In genomic region chrX:38438321-38438720, GRCh38 we compare ENCODE assay signal across 15 cellular contexts.
A peak's percentile ranks its signal among the peaks of the same experiment; 100 is the strongest.
DNase-seq lines count a peak whose midpoint lies in the region; ATAC-seq and TF ChIP-seq lines count a peak whose summit lies in the region.
"Had no signal": no experiment of that assay in that cellular context is flagged by ENCODE, and none has a peak within 500 bp of the region (broad histone marks: within the 10 kb centered on the region; RNA-seq: fewer than 3 reads in every experiment).

No MANE protein-coding gene starts in this region.

- TF ChIP-seq RAD21 in SK-N-SH (IDR thresholded peaks at IDR 0.05; ENCODE audit: low read length) = peak; percentile 41; the same call in 1 of the 2 replicates

- H3K79me2 ChIP-seq in SK-N-SH (ENCODE audit: insufficient read depth) (no peaks in the 10 kb centered on the region), neural progenitor cell (ENCODE audit: low read depth) (no peaks in the 10 kb centered on the region)

- H3K36me3 Mint-ChIP-seq in endodermal cell (ENCODE audit: low read depth) = no peaks in the 10 kb centered on the region
- H3K36me3 Mint-ChIP-seq in neural progenitor cell = no peaks in the 10 kb centered on the region
- H3K36me3 Mint-ChIP-seq: IgD-negative memory B cell had no signal

- H2AFZ ChIP-seq in SK-N-SH (ENCODE audit: low read depth) = no peak overlapping the region
- no peak overlapping the region for H2AFZ ChIP-seq in neural progenitor cell (replicated peaks)

- H3K27me3 ChIP-seq in SK-N-SH (ENCODE audit: insufficient read depth) (no peaks in the 10 kb centered on the region), endodermal cell (ENCODE audit: control insufficient read depth, insufficient read depth, low read length, poor library complexity, severe bottlenecking) (no peaks in the 10 kb centered on the region), neural progenitor cell (no peaks in the 10 kb centered on the region)

- H3K4me1 Mint-ChIP-seq in endodermal cell (no peaks in the 10 kb centered on the region), neural progenitor cell (no peaks in the 10 kb centered on the region)
- H3K4me1 Mint-ChIP-seq: IgD-negative memory B cell had no signal

- in situ Hi-C loops in G401 (cut with HindIII; ENCODE audit: low sequenced_read_pairs) = no loop called here

- H3K27ac ChIP-seq in SK-N-SH (ENCODE audit: low read depth in 2 of 2, low read length in 1 of 2) (no peak overlapping the region), endodermal cell (ENCODE audit: low read depth, low read length) (no peak overlapping the region), neural progenitor cell (no peak overlapping the region)
- H3K27ac ChIP-seq: A549 had no signal

- ATAC-seq in SK-N-SH treated with all-trans-retinoic acid at 6 μM for 48 hours (no peak), GM18517 (IDR thresholded peaks at IDR 0.05; ENCODE audit: unreplicated experiment) (no peak)
- ATAC-seq: A549, Right ventricle myocardium inferior had no signal

- CTCF ChIA-PET in SK-N-SH (lab: Yijun Ruan, JAX) = interaction anchor here (0.7 to 1.2 kb wide), 3 partner anchors 140 to 216 kb away, joined by 3 read pairs; no protein-coding TSS in a partner anchor

- H3K4me3 Mint-ChIP-seq in endodermal cell (no peak overlapping the region), neural progenitor cell (no peak overlapping the region)
- H3K4me3 Mint-ChIP-seq: IgD-negative memory B cell had no signal

- H3K4me3 ChIP-seq in SK-N-SH (ENCODE audit: low read depth in 2 of 2, low read length in 1 of 2) = no peak overlapping the region
- H3K4me3 ChIP-seq in NB4 (ENCODE audit: low read depth, low read length) = no peak overlapping the region
- no peak overlapping the region for H3K4me3 ChIP-seq in endodermal cell (ENCODE audit: low read length)
- no peak overlapping the region for H3K4me3 ChIP-seq in neural progenitor cell
- H3K4me3 ChIP-seq: A549 had no signal

- TF ChIP-seq POLR2A in NB4 (IDR thresholded peaks at IDR 0.05; ENCODE audit: extremely low read depth, insufficient read length) = no peak

- no peaks in the 10 kb centered on the region for H3F3A ChIP-seq in SK-N-SH (replicated peaks; ENCODE audit: insufficient read depth)
- no peaks in the 10 kb centered on the region for H3F3A ChIP-seq in neural progenitor cell (ENCODE audit: low read depth)

- no peak for TF ChIP-seq CTCF in SK-N-SH (IDR thresholded peaks at IDR 0.05)
- TF ChIP-seq CTCF in NB4 (IDR thresholded peaks at IDR 0.05; ENCODE audit: low read depth, low read length) = no peak
- TF ChIP-seq CTCF in endodermal cell (conservative IDR thresholded peaks at IDR 0.05) = peak; percentile 57
- peak; percentile 16 for TF ChIP-seq CTCF in neural progenitor cell (IDR thresholded peaks at IDR 0.05)

- H3K36me3 ChIP-seq in SK-N-SH (replicated peaks in 1 of 2; ENCODE audit: control insufficient read depth in 1 of 2, insufficient read depth in 2 of 2, low read length in 1 of 2) = no peaks in the 10 kb centered on the region
- no peaks in the 10 kb centered on the region for H3K36me3 ChIP-seq in endodermal cell (ENCODE audit: control insufficient read depth, insufficient read depth, low read length)
- no peaks in the 10 kb centered on the region for H3K36me3 ChIP-seq in neural progenitor cell

- POLR2A ChIA-PET in SK-N-SH (lab: Yijun Ruan, JAX) = no interaction called here

- WGBS in SK-N-SH (ENCODE audit: low lambda C conversion rate) = 28% methylated on average over 5 of the region's 5 CpGs
- WGBS in endodermal cell (ENCODE audit: insufficient coverage in 1 of 2, insufficient read length in 1 of 2), 2 experiments = 68 to 83% methylated on average over 3 to 5 of the region's 5 CpGs

- H4K20me1 ChIP-seq in SK-N-SH (ENCODE audit: insufficient read depth) (no peaks in the 10 kb centered on the region), neural progenitor cell (ENCODE audit: low read depth) (no peaks in the 10 kb centered on the region)

- no peak for TF ChIP-seq EP300 in SK-N-SH (IDR thresholded peaks at IDR 0.05; ENCODE audit: borderline replicate concordance in 1 of 2, low read depth in 1 of 2, low read length in 1 of 2)

- no peaks in the 10 kb centered on the region for H3K9me2 ChIP-seq in SK-N-SH

- DNase-seq in SK-N-SH (peak; percentile 12), NB4 (ENCODE audit: low read depth) (peak; percentile 0), endodermal cell (peak; percentile 55), neural progenitor cell (ENCODE audit: low spot score) (peak; percentile 3), DMS114 treated with DMSO at 0.1 percent for 48 hours (lab: John Stamatoyannopoulos, UW; ENCODE audit: unreplicated experiment) (no peak), G401 (ENCODE audit: low spot score) (no peak)
- DNase-seq: Caco-2, NCI-H1436 treated with DMSO at 0.1 percent for 48 hours, NCI-H2081 treated with DMSO at 0.1 percent for 48 hours, NCI-H345 had no signal

- H3K4me2 ChIP-seq in SK-N-SH (no peak overlapping the region), neural progenitor cell (no peak overlapping the region)
- H3K4me2 ChIP-seq: A549 had no signal

- peaks cover 30% of the 10 kb centered on the region for H3K9me3 Mint-ChIP-seq in endodermal cell
- no peaks in the 10 kb centered on the region for H3K9me3 Mint-ChIP-seq in neural progenitor cell
- H3K9me3 Mint-ChIP-seq: IgD-negative memory B cell had no signal

- H3K9ac ChIP-seq in SK-N-SH (no peak overlapping the region), endodermal cell (ENCODE audit: extremely low read depth, low read length, poor library complexity, severe bottlenecking) (no peak overlapping the region), neural progenitor cell (no peak overlapping the region)

- H3K9me3 ChIP-seq in SK-N-SH (no peaks in the 10 kb centered on the region), endodermal cell (ENCODE audit: control insufficient read depth, low read length) (no peaks in the 10 kb centered on the region), neural progenitor cell (ENCODE audit: low read depth) (no peaks in the 10 kb centered on the region)
- H3K9me3 ChIP-seq: A549, Caco-2 had no signal

- no peaks in the 10 kb centered on the region for H3K27me3 Mint-ChIP-seq in endodermal cell (ENCODE audit: insufficient read depth)
- H3K27me3 Mint-ChIP-seq in neural progenitor cell (ENCODE audit: insufficient read depth, low read depth) = no peaks in the 10 kb centered on the region

- H3K4me1 ChIP-seq in SK-N-SH (ENCODE audit: control insufficient read depth in 1 of 2, insufficient read depth in 2 of 2, low read depth in 1 of 2, low read length in 1 of 2) (no peaks in the 10 kb centered on the region), endodermal cell (ENCODE audit: control insufficient read depth, insufficient read depth, low read length) (no peaks in the 10 kb centered on the region), neural progenitor cell (peaks cover 9% of the 10 kb centered on the region)
- H3K4me1 ChIP-seq: A549, Caco-2 had no signal

- H3K27ac Mint-ChIP-seq in endodermal cell = no peak overlapping the region
- no peak overlapping the region for H3K27ac Mint-ChIP-seq in neural progenitor cell
- H3K27ac Mint-ChIP-seq: IgD-negative memory B cell had no signal

TF ChIP-seq in SK-N-SH, 30 proteins besides CTCF, POLR2A, EP300 and RAD21 (continues in another document):
- TF ChIP-seq TEAD4 (IDR thresholded peaks at IDR 0.05; ENCODE audit: borderline replicate concordance, insufficient read depth) (no peak), SIN3A (IDR thresholded peaks at IDR 0.05; ENCODE audit: borderline replicate concordance, low read depth, low read length) (no peak), MXI1 (IDR thresholded peaks at IDR 0.05; ENCODE audit: low read depth, low read length) (no peak), NFIC (IDR thresholded peaks at IDR 0.05; ENCODE audit: borderline replicate concordance) (no peak), FOXJ3 (CRISPR knock-in tag; IDR thresholded peaks at IDR 0.05) (no peak), GABPA (IDR thresholded peaks at IDR 0.05; ENCODE audit: low read depth) (no peak), USF1 (IDR thresholded peaks at IDR 0.05; ENCODE audit: borderline replicate concordance, low read depth) (no peak), MAX (IDR thresholded peaks at IDR 0.05; ENCODE audit: low read depth) (no peak), YY1 (IDR thresholded peaks at IDR 0.05; ENCODE audit: low read depth) (no peak)

TF ChIP-seq in SK-N-SH treated with all-trans-retinoic acid at 6 μM for 48 hours, 23 proteins besides CTCF, POLR2A, EP300 and RAD21:
- TF ChIP-seq PPARA (CRISPR knock-in tag; IDR thresholded peaks at IDR 0.05; ENCODE audit: borderline replicate concordance) = no peak

Comparison
In these comparisons a context has a peak if more than half of its experiments do, and no peak if none do; other contexts are left out.
1. DNase-seq: peak in SK-N-SH (single experiment), NB4 (single experiment), endodermal cell (single experiment) and neural progenitor cell (single experiment); none in DMS114 treated with DMSO at 0.1 percent for 48 hours (single experiment) and G401 (single experiment).
2. CTCF ChIP-seq: peak in endodermal cell (single experiment) and neural progenitor cell (single experiment); none in SK-N-SH (single experiment) and NB4 (single experiment).